Comparison of ENCODE assay signal across 18 cellular contexts in genomic region chr12:130970165-130970907, GRCh38. TPM values are rescaled to one million over a fixed set of nuclear protein-coding genes. Genes with fewer than 3 reads are reported as not detected.
DNase-seq lines count a peak whose midpoint lies in the region; ATAC-seq and TF ChIP-seq lines count a peak whose summit lies in the region.
"Had no signal": no experiment of that assay in that cellular context is flagged by ENCODE, and none has a peak within 500 bp of the region (broad histone marks: within the 10 kb centered on the region; RNA-seq: fewer than 3 reads in every experiment).

No MANE protein-coding gene starts in this region.

- CTCF ChIA-PET in mammary epithelial cell (lab: Charles Lee; ENCODE audit: low non-redundant PET) = no interaction called here

- H3K9me2 ChIP-seq in Karpas-422 (replicated peaks; ENCODE audit: insufficient read depth, low read length) = no peaks in the 10 kb centered on the region

- no peak for TF ChIP-seq POLR2A in sigmoid colon (IDR thresholded peaks at IDR 0.05)

- TF ChIP-seq CTCF in sigmoid colon (IDR thresholded peaks at IDR 0.05) (no peak), mammary epithelial cell (conservative IDR thresholded peaks at IDR 0.05 in 1 of 2, IDR thresholded peaks at IDR 0.05 in 1 of 2; ENCODE audit: extremely low read depth in 1 of 2, insufficient read depth in 1 of 2, low read depth in 1 of 2, low read length in 2 of 2) (no peak)

- H3K4me3 ChIP-seq in Karpas-422 (ENCODE audit: low read length) (0 out of 2 replicates have a peak overlapping the region, but pooled peaks have one; percentile 32), sigmoid colon (no peak overlapping the region), mammary epithelial cell (replicated peaks in 1 of 3; ENCODE audit: insufficient read depth in 1 of 3, low read depth in 2 of 3, low read length in 3 of 3) (no peak overlapping the region)
- H3K4me3 ChIP-seq: Peyer's patch, stomach had no signal

- TF ChIP-seq EP300 in sigmoid colon (IDR thresholded peaks at IDR 0.05) = no peak

- H3K27me3 ChIP-seq in Karpas-422 (ENCODE audit: low read length) (no peaks in the 10 kb centered on the region), sigmoid colon (no peaks in the 10 kb centered on the region), mammary epithelial cell (ENCODE audit: insufficient read depth, low read length) (no peaks in the 10 kb centered on the region)
- H3K27me3 ChIP-seq: Peyer's patch, stomach had no signal

- DNase-seq in Karpas-422 (peak; percentile 47), sigmoid colon (peak; percentile 39), mammary epithelial cell (no peak), KG1 (lab: John Stamatoyannopoulos, UW) (no peak)
- no peak for DNase-seq in stimulated activated naive CD4-positive, alpha-beta T cell treated with Interleukin-2 at 50 U/mL for 16 hours (lab: John Stamatoyannopoulos, UW)
- DNase-seq: activated CD4-positive, alpha-beta T cell treated with anti-CD3 and anti-CD28 coated beads, Interleukin-2, amount 10 ng/mL, durations not matched to agents 24 days and 14 days; effector CD4-positive, alpha-beta T cell; foreskin melanocyte; kidney; MM.1S; naive B cell; stimulated activated CD4-positive, alpha-beta T cell treated with anti-CD3 and anti-CD28 coated beads, Interleukin-4, amount 100 ng/mL, for 24 hours; stomach had no signal

- dilution Hi-C loops in mammary epithelial cell (cut with HindIII; ENCODE audit: low sequenced_read_pairs) = no loop called here

- H3K36me3 ChIP-seq in Karpas-422 (ENCODE audit: insufficient read depth, low read length) = no peaks in the 10 kb centered on the region
- peaks cover 0 to 27% (median 0%) of the 10 kb centered on the region in 4 donors for H3K36me3 ChIP-seq in sigmoid colon
- H3K36me3 ChIP-seq in mammary epithelial cell (ENCODE audit: insufficient read depth, low read length) = no peaks in the 10 kb centered on the region

- H3K79me2 ChIP-seq in Karpas-422 (ENCODE audit: low read length) (no peaks in the 10 kb centered on the region), mammary epithelial cell (ENCODE audit: insufficient read depth, low read length) (no peaks in the 10 kb centered on the region)

- H3K4me1 ChIP-seq in Karpas-422 (ENCODE audit: low read length) (peaks cover 32% of the 10 kb centered on the region), sigmoid colon (no peaks in the 10 kb centered on the region), mammary epithelial cell (ENCODE audit: insufficient read depth, low read length) (no peaks in the 10 kb centered on the region)
- H3K4me1 ChIP-seq: Peyer's patch had no signal

- intact Hi-C loops in sigmoid colon (cut with DNase I) (no loop called here), mammary epithelial cell (cut with micrococcal nuclease) (no loop called here)

- 34 to 63% methylated on average over 15 of the region's 15 CpGs for WGBS in sigmoid colon, 2 donors
- 49% methylated on average over 13 of the region's 15 CpGs for WGBS in mammary epithelial cell (ENCODE audit: low coverage, missing lambda C conversion rate)

- no peak overlapping the region for H3K9ac ChIP-seq in Karpas-422 (ENCODE audit: low read length)
- H3K9ac ChIP-seq in mammary epithelial cell (ENCODE audit: insufficient read depth, low read length) = no peak overlapping the region

- no TSS peak for BruUV-seq in mammary epithelial cell (replicated peaks; lab: Mats Ljungman, UMichigan)

- no peak overlapping the region for H3K27ac ChIP-seq in Karpas-422 (ENCODE audit: low read length)
- no peak overlapping the region for H3K27ac ChIP-seq in sigmoid colon
- H3K27ac ChIP-seq in mammary epithelial cell (ENCODE audit: insufficient read depth, low read depth, low read length) = no peak overlapping the region
- H3K27ac ChIP-seq: C4-2B, HL-60, Peyer's patch, stomach had no signal

- ATAC-seq in GM18870 (IDR thresholded peaks at IDR 0.05; ENCODE audit: unreplicated experiment) (peak; percentile 61), HG02571 (IDR thresholded peaks at IDR 0.05; ENCODE audit: unreplicated experiment) (peak; percentile 55)

- no peak overlapping the region for H2AFZ ChIP-seq in Karpas-422 (ENCODE audit: low read length)
- H2AFZ ChIP-seq in mammary epithelial cell (ENCODE audit: low read depth, low read length) = no peak overlapping the region

- H3K4me2 ChIP-seq in Karpas-422 (ENCODE audit: low read depth, low read length, poor library complexity, severe bottlenecking) (peak overlapping the region; percentile 63), mammary epithelial cell (ENCODE audit: insufficient read depth, low read depth, low read length) (no peak overlapping the region)

- in situ Hi-C loops in mammary epithelial cell (cut with MboI; ENCODE audit: low sequenced_read_pairs in 2 of 2) = no loop called here

- H3K9me3 ChIP-seq in Karpas-422 (ENCODE audit: low read length) = no peaks in the 10 kb centered on the region
- H3K9me3 ChIP-seq in sigmoid colon = no peaks in the 10 kb centered on the region
- H3K9me3 ChIP-seq in mammary epithelial cell (replicated peaks; ENCODE audit: insufficient read depth, low read length) = peaks cover 3% of the 10 kb centered on the region
- H3K9me3 ChIP-seq: Peyer's patch, stomach had no signal

- H4K20me1 ChIP-seq in Karpas-422 (ENCODE audit: insufficient read depth, low read depth, low read length) (no peaks in the 10 kb centered on the region), mammary epithelial cell (ENCODE audit: insufficient read depth, low read length) (no peaks in the 10 kb centered on the region)

RNA-seq across cellular contexts. Expression of gene ADGRD1, which starts 16.6 kb away (rescaled TPM):
- not detected in 2 replicates for total RNA-seq in Karpas-422 (2014; rRNA removed; shearing (Covaris generic); ENCODE audit: low replicate concordance)
- total RNA-seq in sigmoid colon = 10 to 100 TPM in 3 of 4 donors, 1 to 10 TPM in 1; 7.2 to 22.5 (median 14.2) TPM
- 1 to 10 TPM in 2 of 3 donors, under 1 TPM in 1; 0.46 to 3.8 (median 3.0) TPM for polyA plus RNA-seq in sigmoid colon
- not detected for total RNA-seq in mammary epithelial cell
- polyA plus RNA-seq in mammary epithelial cell = not detected
- polyA minus RNA-seq in mammary epithelial cell = not detected

Comparison
In these comparisons a context has a peak if more than half of its experiments do, and no peak if none do; other contexts are left out.
1. DNase-seq: peak in Karpas-422 (single experiment) and sigmoid colon (single experiment); none in mammary epithelial cell (single experiment), stimulated activated naive CD4-positive, alpha-beta T cell treated with Interleukin-2 at 50 U/mL for 16 hours (single experiment) and KG1 (single experiment).